Comparison of ENCODE assay signal across 19 cellular contexts in the genomic region with DNA sequence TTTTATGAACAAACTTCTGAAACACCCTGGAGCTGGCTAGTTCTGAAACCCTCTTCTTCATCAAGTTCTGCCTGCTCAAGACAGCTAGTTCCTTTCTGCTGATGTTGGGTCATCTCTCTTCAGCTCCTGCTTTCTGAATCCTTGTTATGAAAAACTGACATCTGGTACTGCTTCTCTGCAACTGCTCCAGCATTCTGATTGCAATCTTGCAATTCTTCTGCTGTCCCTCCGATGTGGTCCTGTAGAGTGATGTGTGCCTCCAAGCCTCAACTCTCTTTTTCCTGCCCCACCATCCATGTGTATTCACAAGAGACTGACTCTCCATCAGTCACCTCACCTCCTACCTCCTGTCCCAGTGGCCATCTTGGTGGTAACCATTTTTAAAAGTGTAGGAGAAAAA. TPM values are rescaled to one million over a fixed set of nuclear protein-coding genes. Genes with fewer than 3 reads are reported as not detected.
"Had no signal": no experiment of that assay in that cellular context is flagged by ENCODE, and none has a peak within 500 bp of the region (broad histone marks: within the 10 kb centered on the region; RNA-seq: fewer than 3 reads in every experiment).

No MANE protein-coding gene starts in this region.

- ATAC-seq: effector memory CD8-positive, alpha-beta T cell; foreskin keratinocyte; heart left ventricle; mucosa of descending colon; naive thymus-derived CD8-positive, alpha-beta T cell; stimulated activated naive CD8-positive, alpha-beta T cell treated with anti-CD3 and anti-CD28 coated beads, Interleukin-15, Interleukin-2, amounts not matched to agents 100 U/mL and 50 U/mL, for 24 hours had no signal

- DNase-seq: cerebellar nuclear complex; effector memory CD8-positive, alpha-beta T cell; foreskin keratinocyte; heart left ventricle; hypothalamus; kidney glomerular epithelial cell; mucosa of descending colon; naive thymus-derived CD8-positive, alpha-beta T cell; posterior cingulate gyrus; small intestine; stimulated activated CD4-positive, alpha-beta T cell treated with anti-CD3 and anti-CD28 coated beads, Interleukin-2, amount 100 ng/mL, for 48 hours; stimulated activated naive CD8-positive, alpha-beta T cell treated with anti-CD3 and anti-CD28 coated beads, Interleukin-15, Interleukin-2, amounts not matched to agents 100 U/mL and 50 U/mL, for 24 hours; tibial artery; upper lobe of left lung had no signal

- H3K4me1 ChIP-seq: foreskin keratinocyte, upper lobe of left lung had no signal

- H3K36me3 ChIP-seq: neutrophil had no signal

- H3K27ac ChIP-seq: epithelial cell of prostate, foreskin keratinocyte, neutrophil, tibial artery, upper lobe of left lung had no signal

- H3K9me3 ChIP-seq: esophagus muscularis mucosa, heart left ventricle, mucosa of descending colon, neutrophil, tibial artery, upper lobe of left lung had no signal

- H3K27me3 ChIP-seq: esophagus muscularis mucosa, heart left ventricle, tibial artery, upper lobe of left lung had no signal

- FAIRE-seq: colon, islet of Langerhans, small intestine had no signal

- H3K4me3 ChIP-seq: esophagus muscularis mucosa, heart left ventricle, mucosa of descending colon, tibial artery, upper lobe of left lung had no signal

RNA-seq across cellular contexts. Expression of gene COL6A3, which starts 21.8 kb away (rescaled TPM):
- total RNA-seq: foreskin keratinocyte had no signal
- polyA plus RNA-seq: foreskin keratinocyte had no signal
